Comparison of ENCODE assay signal across 8 cellular contexts in the genomic region with DNA sequence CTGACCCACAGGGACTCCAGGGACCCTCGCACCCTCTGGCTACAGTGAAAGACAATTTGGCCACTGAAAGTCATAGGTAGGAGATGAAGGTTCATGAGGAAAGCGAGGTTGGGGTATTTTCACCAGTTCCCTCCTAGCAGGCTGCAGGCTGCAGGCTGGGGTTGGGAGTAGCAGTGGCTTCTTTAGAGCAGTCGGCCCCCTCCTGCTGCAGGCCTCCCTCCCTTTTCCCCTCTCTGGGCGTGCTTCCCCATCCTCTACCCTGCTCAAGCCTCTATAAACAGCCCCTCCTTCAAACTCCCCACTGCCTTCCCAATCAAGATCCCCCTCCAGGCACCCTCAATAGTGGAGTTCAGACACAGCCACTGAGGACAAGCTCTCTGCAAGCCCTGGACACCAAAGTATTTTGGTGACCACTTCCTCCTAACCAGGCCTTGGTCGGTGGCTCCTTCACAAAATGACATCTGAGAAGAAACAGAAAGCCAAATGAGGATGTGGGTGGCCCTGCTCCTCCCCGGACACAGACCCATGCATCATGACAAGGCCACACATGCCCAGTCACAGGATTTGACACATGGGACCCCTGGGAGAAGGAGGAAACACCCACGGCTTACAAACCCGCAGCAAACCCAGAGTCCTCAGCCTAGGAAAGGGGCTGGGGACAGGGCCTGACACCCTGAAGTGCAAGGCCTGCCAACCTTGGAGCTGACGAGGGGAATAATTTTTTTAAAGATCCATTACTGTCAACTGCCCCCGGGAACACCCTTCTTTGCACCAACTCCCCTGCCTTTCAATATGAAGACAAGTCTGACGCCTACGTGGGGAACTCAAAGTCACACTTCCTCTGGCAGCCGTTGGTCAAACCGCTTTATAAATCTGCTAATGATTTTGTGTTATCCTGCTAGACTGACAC. TPM values are rescaled to one million over a fixed set of nuclear protein-coding genes. Genes with fewer than 3 reads are reported as not detected.
DNase-seq lines count a peak whose midpoint lies in the region; ATAC-seq, FAIRE-seq and TF ChIP-seq lines count a peak whose summit lies in the region.

No MANE protein-coding gene starts in this region.

- H2AK5ac ChIP-seq in H1 (ENCODE audit: low read depth, low read length) = no peak overlapping the region

- no peak overlapping the region for H2BK5ac ChIP-seq in H1 (ENCODE audit: low read depth, low read length)

- DNase-seq in AML-193 (lab: John Stamatoyannopoulos, UW) (peak; percentile 47 to 76), H1 (ENCODE audit: low read depth in 1 of 2, low spot score in 2 of 2) (no peak), H7 (no peak), H4 (ENCODE audit: low spot score) (no peak)
- DNase-seq in effector memory CD4-positive, alpha-beta T cell = no peak

- H3K27ac ChIP-seq in H1 (ENCODE audit: low read depth, low read length) = no peak overlapping the region
- peak overlapping the region in 19 of 21 experiments; percentile 13 to 83 (median 70) for H3K27ac ChIP-seq in skin epidermis
- H3K27ac ChIP-seq in effector memory CD4-positive, alpha-beta T cell (ENCODE audit: insufficient read depth, low read length, poor library complexity, severe bottlenecking) = no peak overlapping the region

- H2BK120ac ChIP-seq in H1 (replicated peaks; ENCODE audit: low read depth, low read length) = no peak overlapping the region

- no peak overlapping the region for H3K56ac ChIP-seq in H1 (replicated peaks; ENCODE audit: insufficient read length, low read depth, low read length)

- H4K20me1 ChIP-seq in H1 (replicated peaks in 1 of 2; ENCODE audit: control insufficient read depth in 1 of 2, insufficient read depth in 2 of 2, low read length in 2 of 2) = no peaks in the 10 kb centered on the region

- H3K18ac ChIP-seq in H1 (ENCODE audit: extremely low read depth, low read length) = no peak overlapping the region

- H3K27me3 ChIP-seq in H1 (replicated peaks in 1 of 4; ENCODE audit: control insufficient read depth in 3 of 4, extremely low read depth in 1 of 4, insufficient read depth in 3 of 4, low read length in 3 of 4) = no peaks in the 10 kb centered on the region
- H3K27me3 ChIP-seq in H7 (ENCODE audit: control insufficient read depth, insufficient read depth, low read length) = no peaks in the 10 kb centered on the region
- H3K27me3 ChIP-seq in effector memory CD4-positive, alpha-beta T cell (replicated peaks; ENCODE audit: control insufficient read depth, insufficient read depth, low read length, poor library complexity, severe bottlenecking) = no peaks in the 10 kb centered on the region

- H3K4me1 ChIP-seq in H1 (replicated peaks in 1 of 4; ENCODE audit: control insufficient read depth in 3 of 4, insufficient read depth in 4 of 4, low read length in 3 of 4) = no peaks in the 10 kb centered on the region
- no peaks in the 10 kb centered on the region for H3K4me1 ChIP-seq in effector memory CD4-positive, alpha-beta T cell (ENCODE audit: control insufficient read depth, insufficient read depth, low read length, poor library complexity, severe bottlenecking)

- no peak overlapping the region for H3K9ac ChIP-seq in H1 (replicated peaks in 1 of 4; ENCODE audit: extremely low read depth in 1 of 4, low read depth in 3 of 4, low read length in 3 of 4)

- no peak overlapping the region for H2BK15ac ChIP-seq in H1 (ENCODE audit: low read length)

- no peak for FAIRE-seq in H1 (lab: Jason Lieb, UNC)

- H3K79me1 ChIP-seq in H1 (ENCODE audit: low read depth, low read length) = no peaks in the 10 kb centered on the region

- no peaks in the 10 kb centered on the region; the same call in 1 of the 2 replicates for H3K23me2 ChIP-seq in H1 (ENCODE audit: low read depth, low read length)

- POLR2A ChIA-PET in H1 (lab: Charles Lee; ENCODE audit: partially characterized antibody) = no interaction called here

- no peak for TF ChIP-seq POLR2A in H1 (IDR thresholded peaks at IDR 0.05; ENCODE audit: control extremely low read depth in 1 of 2, low read depth in 2 of 2, low read length in 2 of 2)

- H3K14ac ChIP-seq in H1 (ENCODE audit: insufficient read length) = no peak overlapping the region

- H3K36me3 ChIP-seq in H1 (ENCODE audit: control insufficient read depth in 2 of 4, insufficient read depth in 4 of 4, low read length in 3 of 4) = no peaks in the 10 kb centered on the region
- H3K36me3 ChIP-seq in H7 (replicated peaks; ENCODE audit: control insufficient read depth, insufficient read depth, low read length) = no peaks in the 10 kb centered on the region
- no peaks in the 10 kb centered on the region for H3K36me3 ChIP-seq in effector memory CD4-positive, alpha-beta T cell (ENCODE audit: control insufficient read depth, insufficient read depth, low read length)

- no peak overlapping the region for H2BK20ac ChIP-seq in H1 (ENCODE audit: low read length)

- H3K79me2 ChIP-seq in H1 (ENCODE audit: control insufficient read depth in 1 of 2, insufficient read depth in 2 of 2, low read length in 2 of 2) = no peaks in the 10 kb centered on the region

- no peak for TF ChIP-seq RAD21 in H1 (IDR thresholded peaks at IDR 0.05 in 1 of 2, conservative IDR thresholded peaks at IDR 0.05 in 1 of 2; ENCODE audit: low read depth in 2 of 2, low read length in 2 of 2)

- no peak overlapping the region for H2AFZ ChIP-seq in H1 (ENCODE audit: low read length)

- no peak overlapping the region for H3K4ac ChIP-seq in H1 (replicated peaks; ENCODE audit: insufficient read length, low read depth, low read length)

- no peak overlapping the region for H3K4me2 ChIP-seq in H1 (ENCODE audit: insufficient read depth in 1 of 2, low read depth in 2 of 2, low read length in 2 of 2)

- H3K23ac ChIP-seq in H1 (ENCODE audit: insufficient read length) = no peak overlapping the region

- H2BK12ac ChIP-seq in H1 (ENCODE audit: low read depth, low read length) = no peak overlapping the region

- ATAC-seq in GM19397 (IDR thresholded peaks at IDR 0.05; ENCODE audit: unreplicated experiment) (peak; percentile 63), HG03442 (IDR thresholded peaks at IDR 0.05; ENCODE audit: unreplicated experiment) (peak; percentile 63)

- TF ChIP-seq EP300 in H1 (IDR thresholded peaks at IDR 0.05; ENCODE audit: borderline replicate concordance in 1 of 2, low read depth in 2 of 2, low read length in 2 of 2) = no peak

- no peak for TF ChIP-seq CTCF in H1 (IDR thresholded peaks at IDR 0.05; ENCODE audit: control extremely low read depth in 1 of 3, insufficient read depth in 1 of 3, low read depth in 1 of 3, low read length in 3 of 3)

- no peak overlapping the region for H4K91ac ChIP-seq in H1 (replicated peaks; ENCODE audit: insufficient read length, low read length)

- WGBS in H1 (ENCODE audit: extremely low coverage in 1 of 2, insufficient coverage in 1 of 2, insufficient read length in 1 of 2, insufficient replicate concordance in 2 of 2, low coverage in 1 of 2, low lambda C conversion rate in 2 of 2, missing lambda C conversion rate in 1 of 2), 2 experiments = 87% methylated on average over 14 of the region's 14 CpGs; no CpG with 5 or more reads in 1 of the 2 experiments

- H4K5ac ChIP-seq in H1 (ENCODE audit: insufficient read length, low read depth, low read length) = no peak overlapping the region

- H3K9me3 ChIP-seq in H1 (ENCODE audit: insufficient read depth in 2 of 2, low read depth in 1 of 2, low read length in 1 of 2) = no peaks in the 10 kb centered on the region
- no peaks in the 10 kb centered on the region for H3K9me3 ChIP-seq in effector memory CD4-positive, alpha-beta T cell (ENCODE audit: control insufficient read depth, low read length)

- H3K4me3 ChIP-seq in H1 (ENCODE audit: extremely low read depth in 1 of 4, insufficient read depth in 2 of 4, low read depth in 3 of 4, low read length in 4 of 4) = no peak overlapping the region
- no peak overlapping the region for H3K4me3 ChIP-seq in skin epidermis
- no peak overlapping the region for H3K4me3 ChIP-seq in H7 (ENCODE audit: insufficient read depth, low read depth, low read length)
- H3K4me3 ChIP-seq in effector memory CD4-positive, alpha-beta T cell (ENCODE audit: insufficient read depth, low read depth, low read length, poor library complexity, severe bottlenecking) = no peak overlapping the region

- CTCF ChIA-PET in H1 (lab: Charles Lee; ENCODE audit: partially characterized antibody) = interaction anchor here (0.5 to 1.5 kb wide), 2 partner anchors 23 to 70 kb away, joined by 3 to 4 read pairs; no protein-coding TSS in a partner anchor

- H4K8ac ChIP-seq in H1 (ENCODE audit: extremely low read depth, insufficient read depth, low read length) = peak overlapping the region; percentile 75

TF ChIP-seq in H1, 55 proteins besides CTCF, POLR2A, EP300 and RAD21:
- TF ChIP-seq RBBP5 (IDR thresholded peaks at IDR 0.05; ENCODE audit: borderline replicate concordance, low read depth, low read length) = no peak
- TF ChIP-seq CHD1 (IDR thresholded peaks at IDR 0.05; ENCODE audit: low read depth, low read length) = no peak
- no peak for TF ChIP-seq BACH1 (IDR thresholded peaks at IDR 0.05; ENCODE audit: low read length)

RNA-seq across cellular contexts. Expression of a gene that starts 41.6 kb away (rescaled TPM):
- 12.2 and 14.5 TPM in 2 replicates for total RNA-seq in H1 (2021; fragmentation: NEBNext Ultra II Directional; extraction: Animal tissue kit (Norgen Biotek cat#: 25700))
- polyA plus RNA-seq in H1 (2011; rRNA removed) = 5.0 and 6.3 TPM in 2 replicates
- 5.6 TPM for polyA plus RNA-seq in H1 (2011; cell fraction: cytosol; rRNA removed)
- 6.4 TPM for polyA plus RNA-seq in H1 (2011; cell fraction: nucleus; rRNA removed)
- 5.9 to 7.9 TPM (median 6.2 TPM) in 4 replicates for polyA plus RNA-seq in H1 (2012, experiment 1 of 2)
- polyA plus RNA-seq in H1 (2012, experiment 2 of 2) = 2.8 TPM
- 3.9 TPM for polyA plus RNA-seq in H1 (2013, experiment 1 of 2)
- polyA plus RNA-seq in H1 (2013, experiment 2 of 2) = 4.2 TPM
- 8.6 and 11.3 TPM in 2 replicates for polyA minus RNA-seq in H1 (2011; rRNA and poly(A)+ RNA removed)
- 9.1 TPM for polyA minus RNA-seq in H1 (2011; cell fraction: cytosol; rRNA and poly(A)+ RNA removed)
- 7.1 TPM for polyA minus RNA-seq in H1 (2011; cell fraction: nucleus; rRNA and poly(A)+ RNA removed)
- total RNA-seq in H7 (2014; rRNA removed; shearing (Covaris generic)) = 4.2 and 6.8 TPM in 2 replicates
- 0.45 and 1.1 TPM in 2 replicates for total RNA-seq in H4 (2014; rRNA removed; shearing (Covaris generic))

Comparison
In these comparisons a context has a peak if more than half of its experiments do, and no peak if none do; other contexts are left out.
1. DNase-seq: peak in AML-193 (2 of 2); none in H1 (0 of 2), H7 (single experiment), effector memory CD4-positive, alpha-beta T cell (0 of 3) and H4 (single experiment).
2. H3K27ac ChIP-seq: peak in skin epidermis (19 of 21); none in H1 (single experiment) and effector memory CD4-positive, alpha-beta T cell (single experiment).